Comparison of ENCODE assay signal across 1 cellular context in genomic region chr7:131096267-131096927, GRCh38.
A peak's percentile ranks its signal among the peaks of the same experiment; 100 is the strongest.
TF ChIP-seq lines count a peak whose summit lies in the region.

No MANE protein-coding gene starts in this region.

TF ChIP-seq in IMR-90, 13 proteins besides CTCF, POLR2A, EP300 and RAD21:
- no peak for TF ChIP-seq SMC3 (IDR thresholded peaks at IDR 0.05; ENCODE audit: low read depth, low read length)
- no peak for TF ChIP-seq USF2 (IDR thresholded peaks at IDR 0.05; ENCODE audit: low read depth, low read length)
- TF ChIP-seq BHLHE40 (IDR thresholded peaks at IDR 0.05; ENCODE audit: low read depth, low read length): no peak
- no peak for TF ChIP-seq MXI1 (IDR thresholded peaks at IDR 0.05; ENCODE audit: borderline replicate concordance, low read depth, low read length)
- peak; percentile 71 for TF ChIP-seq MAFK (IDR thresholded peaks at IDR 0.05; ENCODE audit: low read depth, low read length)
